Comparison of ENCODE assay signal across 1 cellular context in the genomic region with DNA sequence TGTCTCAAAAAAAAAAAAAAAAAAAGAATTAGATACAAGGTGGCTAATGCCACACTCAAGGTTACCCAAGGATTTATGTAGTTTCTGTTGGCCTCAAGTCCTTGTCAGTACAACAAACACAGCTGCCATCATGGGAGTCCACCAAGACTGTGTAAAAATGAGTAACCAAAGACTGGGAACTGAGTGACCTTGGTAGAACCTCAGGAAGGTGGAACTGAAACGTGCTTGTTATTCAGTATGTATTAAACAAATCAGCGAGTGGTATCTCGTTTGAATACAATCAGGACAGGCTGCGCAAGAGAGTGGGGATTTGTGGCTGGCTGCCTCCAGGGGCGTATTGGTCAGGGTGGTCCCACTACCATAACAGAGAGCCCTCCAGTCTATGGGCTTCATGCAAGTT.
TF ChIP-seq lines count a peak whose summit lies in the region.

No MANE protein-coding gene starts in this region.

TF ChIP-seq in A549, 52 proteins besides CTCF, POLR2A, EP300 and RAD21 (continued from another document):
- TF ChIP-seq, protein P1, sequence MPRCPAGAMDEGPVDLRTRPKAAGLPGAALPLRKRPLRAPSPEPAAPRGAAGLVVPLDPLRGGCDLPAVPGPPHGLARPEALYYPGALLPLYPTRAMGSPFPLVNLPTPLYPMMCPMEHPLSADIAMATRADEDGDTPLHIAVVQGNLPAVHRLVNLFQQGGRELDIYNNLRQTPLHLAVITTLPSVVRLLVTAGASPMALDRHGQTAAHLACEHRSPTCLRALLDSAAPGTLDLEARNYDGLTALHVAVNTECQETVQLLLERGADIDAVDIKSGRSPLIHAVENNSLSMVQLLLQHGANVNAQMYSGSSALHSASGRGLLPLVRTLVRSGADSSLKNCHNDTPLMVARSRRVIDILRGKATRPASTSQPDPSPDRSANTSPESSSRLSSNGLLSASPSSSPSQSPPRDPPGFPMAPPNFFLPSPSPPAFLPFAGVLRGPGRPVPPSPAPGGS (IDR thresholded peaks at IDR 0.05): no peak
- TF ChIP-seq, protein P2, sequence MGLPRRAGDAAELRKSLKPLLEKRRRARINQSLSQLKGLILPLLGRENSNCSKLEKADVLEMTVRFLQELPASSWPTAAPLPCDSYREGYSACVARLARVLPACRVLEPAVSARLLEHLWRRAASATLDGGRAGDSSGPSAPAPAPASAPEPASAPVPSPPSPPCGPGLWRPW (IDR thresholded peaks at IDR 0.05): no peak
- TF ChIP-seq FOSB (CRISPR knock-in tag; IDR thresholded peaks at IDR 0.05) (no peak), ESRRA (IDR thresholded peaks at IDR 0.05; ENCODE audit: borderline replicate concordance, low read length) (no peak), FOXS1 (CRISPR knock-in tag; IDR thresholded peaks at IDR 0.05) (no peak), BHLHE40 (IDR thresholded peaks at IDR 0.05; ENCODE audit: low read depth, low read length) (no peak), ZSCAN20 (CRISPR knock-in tag; IDR thresholded peaks at IDR 0.05) (no peak), NFE2L2 (conservative IDR thresholded peaks at IDR 0.05; ENCODE audit: low read length) (no peak)
